Comparison of ENCODE assay signal across 18 cellular contexts in genomic region chr2:68548396-68548795, GRCh38.
"Had no signal": no experiment of that assay in that cellular context is flagged by ENCODE, and none has a peak within 500 bp of the region (broad histone marks: within the 10 kb centered on the region; RNA-seq: fewer than 3 reads in every experiment).

No MANE protein-coding gene starts in this region.

- H3K4me1 Mint-ChIP-seq: activated naive CD4-positive, alpha-beta T cell treated with anti-CD3 and anti-CD28 coated beads, Interleukin-2, amount 10 ng/mL, durations not matched to agents 7 days and 5 days; nephron had no signal

- H3K27ac ChIP-seq: body of pancreas, prostate gland, upper lobe of left lung had no signal

- H3K36me3 Mint-ChIP-seq: activated naive CD4-positive, alpha-beta T cell treated with anti-CD3 and anti-CD28 coated beads, Interleukin-2, amount 10 ng/mL, durations not matched to agents 7 days and 5 days had no signal

- H3K27me3 ChIP-seq: body of pancreas, upper lobe of left lung had no signal

- DNase-seq: activated CD4-positive, alpha-beta T cell treated with anti-CD3 and anti-CD28 coated beads, Interleukin-2, amount 50 U/mL, for 1 hour; activated naive CD4-positive, alpha-beta T cell treated with anti-CD3 and anti-CD28 coated beads, Interleukin-2, amount 10 ng/mL, durations not matched to agents 7 days and 5 days; activated T-cell treated with anti-CD3 and anti-CD28 coated beads for 4 hours; amniotic stem cell; body of pancreas; head of caudate nucleus; mesendoderm; occipital lobe; stimulated activated CD4-positive, alpha-beta T cell treated with anti-CD3 and anti-CD28 coated beads, Interleukin-4, amount 100 ng/mL, for 24 hours; SW 1271; upper lobe of left lung had no signal

- H3K27ac Mint-ChIP-seq: activated naive CD4-positive, alpha-beta T cell treated with anti-CD3 and anti-CD28 coated beads, Interleukin-2, amount 10 ng/mL, durations not matched to agents 7 days and 5 days; activated T-helper 2 cell treated with anti-CD3 and anti-CD28 coated beads, Interferon-gamma antibody, Interleukin-2, Interleukin-4, amounts not matched to agents 10 μg/mL and 5 μg/mL and 100 μg/mL, durations not matched to agents 14 hours and 24 hours and 36 hours; nephron; stimulated activated naive CD8-positive, alpha-beta T cell treated with anti-CD3 and anti-CD28 coated beads, Interleukin-15, Interleukin-2, amounts not matched to agents 100 ng/mL and 50 ng/mL, for 24 hours; T-helper 2 cell treated with Interferon-gamma antibody and Interleukin-4, amounts not matched to agents 5 μg/mL and 100 μg/mL, for 36 hours had no signal

- H3K9me3 Mint-ChIP-seq: activated naive CD4-positive, alpha-beta T cell treated with anti-CD3 and anti-CD28 coated beads, Interleukin-2, amount 10 ng/mL, durations not matched to agents 7 days and 5 days; activated T-helper 2 cell treated with anti-CD3 and anti-CD28 coated beads, Interferon-gamma antibody, Interleukin-2, Interleukin-4, amounts not matched to agents 10 μg/mL and 5 μg/mL and 100 μg/mL, durations not matched to agents 14 hours and 24 hours and 36 hours; nephron; stimulated activated naive CD8-positive, alpha-beta T cell treated with anti-CD3 and anti-CD28 coated beads, Interleukin-15, Interleukin-2, amounts not matched to agents 100 ng/mL and 50 ng/mL, for 24 hours; T-helper 2 cell treated with Interferon-gamma antibody and Interleukin-4, amounts not matched to agents 5 μg/mL and 100 μg/mL, for 36 hours had no signal

- H3K9me3 ChIP-seq: body of pancreas, prostate gland, upper lobe of left lung had no signal

- H3K4me3 Mint-ChIP-seq: activated naive CD4-positive, alpha-beta T cell treated with anti-CD3 and anti-CD28 coated beads, Interleukin-2, amount 10 ng/mL, durations not matched to agents 7 days and 5 days; nephron; stimulated activated naive CD8-positive, alpha-beta T cell treated with anti-CD3 and anti-CD28 coated beads, Interleukin-15, Interleukin-2, amounts not matched to agents 100 ng/mL and 50 ng/mL, for 24 hours; T-helper 2 cell treated with Interferon-gamma antibody and Interleukin-4, amounts not matched to agents 5 μg/mL and 100 μg/mL, for 36 hours had no signal

- ATAC-seq: body of pancreas, left lobe of liver, sciatic nerve had no signal

- H3K27me3 Mint-ChIP-seq: activated naive CD4-positive, alpha-beta T cell treated with anti-CD3 and anti-CD28 coated beads, Interleukin-2, amount 10 ng/mL, durations not matched to agents 7 days and 5 days; stimulated activated naive CD8-positive, alpha-beta T cell treated with anti-CD3 and anti-CD28 coated beads, Interleukin-15, Interleukin-2, amounts not matched to agents 100 ng/mL and 50 ng/mL, for 24 hours had no signal

- H3K36me3 ChIP-seq: prostate gland, upper lobe of left lung had no signal

- H3K4me1 ChIP-seq: body of pancreas, prostate gland, upper lobe of left lung had no signal

- H3K4me3 ChIP-seq: body of pancreas, prostate gland, upper lobe of left lung had no signal
